25 cellular contexts compared by ENCODE assay signal in the genomic region with DNA sequence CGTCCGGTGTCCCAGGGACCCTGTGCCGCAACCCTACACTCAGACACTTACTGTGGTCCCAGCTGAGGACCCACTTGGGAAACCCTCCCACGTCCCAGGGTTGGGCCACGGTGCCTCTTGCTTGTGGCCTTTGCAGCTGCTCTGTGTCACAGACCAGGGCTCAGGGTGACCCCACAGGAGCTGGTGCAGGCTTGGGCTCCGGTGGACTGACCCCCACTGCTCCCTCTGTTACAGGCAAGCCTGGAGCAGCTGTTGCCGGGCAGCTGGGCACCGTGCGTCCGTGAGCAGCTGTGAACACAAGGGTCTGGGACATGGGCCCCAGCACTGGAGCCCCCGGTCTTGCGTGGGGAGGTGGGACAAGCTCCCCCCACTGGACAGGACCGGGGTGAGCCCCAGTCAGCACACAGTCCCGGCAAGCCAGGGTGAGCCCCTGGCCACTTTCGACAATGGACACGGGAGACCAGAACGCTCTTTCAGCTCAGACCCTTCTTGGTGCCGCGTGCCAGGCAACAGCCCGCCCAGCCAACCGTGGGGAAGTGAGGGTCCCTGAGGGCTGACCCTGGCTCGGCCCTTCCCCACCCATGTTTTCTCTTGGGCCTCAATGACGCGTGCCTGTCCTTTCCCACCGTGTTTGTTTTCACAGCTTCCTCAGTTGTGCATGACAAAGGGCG.
DNase-seq lines count a peak whose midpoint lies in the region; ATAC-seq and TF ChIP-seq lines count a peak whose summit lies in the region.
"Had no signal": no experiment of that assay in that cellular context is flagged by ENCODE, and none has a peak within 500 bp of the region (broad histone marks: within the 10 kb centered on the region; RNA-seq: fewer than 3 reads in every experiment).

No MANE protein-coding gene starts in this region.

- no peak overlapping the region for H3K4me3 ChIP-seq in mesenchymal stem cell (ENCODE audit: insufficient read depth in 1 of 2, low read depth in 1 of 2, low read length in 2 of 2)
- H3K4me3 ChIP-seq in osteoblast (ENCODE audit: insufficient read depth, low read length), result no peak overlapping the region
- H3K4me3 ChIP-seq: A549, GM12878, PC-9 had no signal

- no peaks in the 10 kb centered on the region for H3K27me3 ChIP-seq in mesenchymal stem cell (ENCODE audit: control insufficient read depth in 1 of 2, insufficient read depth in 1 of 2, low read length in 2 of 2)
- no peaks in the 10 kb centered on the region for H3K27me3 ChIP-seq in osteoblast (ENCODE audit: insufficient read depth, low read length)
- H3K27me3 ChIP-seq: BE2C had no signal

- H3K4me2 ChIP-seq in mesenchymal stem cell (ENCODE audit: low read length, poor library complexity, severe bottlenecking), result no peak overlapping the region
- H3K4me2 ChIP-seq in osteoblast (ENCODE audit: insufficient read depth, low read length), result no peak overlapping the region
- H3K4me2 ChIP-seq: A549, PC-9 had no signal

- peaks cover 4% of the 10 kb centered on the region for H3K36me3 Mint-ChIP-seq in activated naive CD8-positive, alpha-beta T cell treated with anti-CD3 and anti-CD28 coated beads, Interleukin-2, amount 10 ng/mL, durations not matched to agents 7 days and 5 days
- peaks cover 11% of the 10 kb centered on the region for H3K36me3 Mint-ChIP-seq in activated naive CD8-positive, alpha-beta T cell treated with anti-CD3 and anti-CD28 coated beads, Interleukin-2, amount 50 U/mL, for 24 hours (ENCODE audit: low read depth)
- H3K36me3 Mint-ChIP-seq in naive thymus-derived CD8-positive, alpha-beta T cell, result peaks cover 0 to 73% (median 10%) of the 10 kb centered on the region in 3 donors

- no peak overlapping the region for H4K8ac ChIP-seq in mesenchymal stem cell (ENCODE audit: low read length)

- ATAC-seq in activated naive CD8-positive, alpha-beta T cell treated with anti-CD3 and anti-CD28 coated beads, Interleukin-2, amount 10 ng/mL, durations not matched to agents 7 days and 5 days (ENCODE audit: low read depth), result peak; percentile 25
- ATAC-seq in activated naive CD8-positive, alpha-beta T cell treated with anti-CD3 and anti-CD28 coated beads, Interleukin-2, amount 50 U/mL, for 24 hours, result no peak
- ATAC-seq in naive thymus-derived CD8-positive, alpha-beta T cell, result no peak
- ATAC-seq: A549, GM12878, HCT116 had no signal

- no peak overlapping the region for H3K4ac ChIP-seq in mesenchymal stem cell (ENCODE audit: low read depth in 1 of 2, low read length in 2 of 2)

- WGBS in mesenchymal stem cell, result 93% methylated on average over 26 of the region's 26 CpGs

- H3K79me2 ChIP-seq in osteoblast (ENCODE audit: insufficient read depth, low read length), result peaks cover 85% of the 10 kb centered on the region

- no peak overlapping the region for H3K4me3 Mint-ChIP-seq in activated naive CD8-positive, alpha-beta T cell treated with anti-CD3 and anti-CD28 coated beads, Interleukin-2, amount 10 ng/mL, durations not matched to agents 7 days and 5 days
- no peak overlapping the region for H3K4me3 Mint-ChIP-seq in activated naive CD8-positive, alpha-beta T cell treated with anti-CD3 and anti-CD28 coated beads, Interleukin-2, amount 50 U/mL, for 24 hours
- no peak overlapping the region for H3K4me3 Mint-ChIP-seq in naive thymus-derived CD8-positive, alpha-beta T cell
- H3K4me3 Mint-ChIP-seq: CD4-positive, alpha-beta T cell had no signal

- H3K9me3 ChIP-seq in mesenchymal stem cell (ENCODE audit: control insufficient read depth, low read length) (no peaks in the 10 kb centered on the region), osteoblast (ENCODE audit: low read depth, low read length) (no peaks in the 10 kb centered on the region)
- H3K9me3 ChIP-seq: A549, BE2C, Caco-2 had no signal

- no peak overlapping the region for H3K14ac ChIP-seq in mesenchymal stem cell (ENCODE audit: low read length in 2 of 2)

- H3K4me1 Mint-ChIP-seq in activated naive CD8-positive, alpha-beta T cell treated with anti-CD3 and anti-CD28 coated beads, Interleukin-2, amount 10 ng/mL, durations not matched to agents 7 days and 5 days, result peaks cover 2% of the 10 kb centered on the region
- H3K4me1 Mint-ChIP-seq in activated naive CD8-positive, alpha-beta T cell treated with anti-CD3 and anti-CD28 coated beads, Interleukin-2, amount 50 U/mL, for 24 hours, result peaks cover 7% of the 10 kb centered on the region
- peaks cover 20 to 69% (median 46%) of the 10 kb centered on the region in 4 donors for H3K4me1 Mint-ChIP-seq in naive thymus-derived CD8-positive, alpha-beta T cell

- no peak for DNase-seq in activated naive CD8-positive, alpha-beta T cell treated with anti-CD3 and anti-CD28 coated beads, Interleukin-2, amount 10 ng/mL, durations not matched to agents 7 days and 5 days
- DNase-seq in activated naive CD8-positive, alpha-beta T cell treated with anti-CD3 and anti-CD28 coated beads, Interleukin-2, amount 50 U/mL, for 24 hours, result no peak
- DNase-seq in LHCN-M2 (ENCODE audit: low read depth), result peak; percentile 64
- no peak for DNase-seq in mesenchymal stem cell
- DNase-seq in substantia nigra (lab: John Stamatoyannopoulos, UW), result no peak
- no peak for DNase-seq in NCI-H2227 treated with DMSO at 0.1 percent for 48 hours (lab: John Stamatoyannopoulos, UW)
- no peak for DNase-seq in osteoblast (ENCODE audit: insufficient read length, low spot score, missing footprints)
- no peak for DNase-seq in naive thymus-derived CD8-positive, alpha-beta T cell
- DNase-seq: BE2C; Caco-2; CD4-positive, alpha-beta T cell; DMS 273 treated with DMSO at 0.1 percent for 48 hours; DND-41; KBM-7; NCI-H1092 treated with DMSO at 0.1 percent for 48 hours; NCI-H1436 treated with DMSO at 0.1 percent for 48 hours; NCI-H1930; NCI-H226; NCI-H510A treated with DMSO at 0.1 percent for 48 hours; NCI-H748 treated with DMSO at 0.1 percent for 48 hours; PC-9; RPMI8226 had no signal

- no peaks in the 10 kb centered on the region for H3K27me3 Mint-ChIP-seq in activated naive CD8-positive, alpha-beta T cell treated with anti-CD3 and anti-CD28 coated beads, Interleukin-2, amount 10 ng/mL, durations not matched to agents 7 days and 5 days
- no peaks in the 10 kb centered on the region for H3K27me3 Mint-ChIP-seq in activated naive CD8-positive, alpha-beta T cell treated with anti-CD3 and anti-CD28 coated beads, Interleukin-2, amount 50 U/mL, for 24 hours
- no peaks in the 10 kb centered on the region for H3K27me3 Mint-ChIP-seq in naive thymus-derived CD8-positive, alpha-beta T cell
- H3K27me3 Mint-ChIP-seq: CD4-positive, alpha-beta T cell had no signal

- no peak overlapping the region for H2BK120ac ChIP-seq in mesenchymal stem cell (ENCODE audit: low read depth, low read length)

- peaks cover 2% of the 10 kb centered on the region for H3K79me1 ChIP-seq in mesenchymal stem cell (replicated peaks; ENCODE audit: low read length, poor library complexity, severe bottlenecking)

- no peak overlapping the region for H3K23ac ChIP-seq in mesenchymal stem cell (ENCODE audit: low read length in 2 of 2)

- no peak overlapping the region for H2AFZ ChIP-seq in mesenchymal stem cell (ENCODE audit: low read depth, low read length)
- no peak overlapping the region for H2AFZ ChIP-seq in osteoblast (ENCODE audit: low read length)
- H2AFZ ChIP-seq: PC-9 had no signal

- H2BK12ac ChIP-seq in mesenchymal stem cell (ENCODE audit: low read length in 2 of 2), result no peak overlapping the region

- H3K36me3 ChIP-seq in mesenchymal stem cell (ENCODE audit: control insufficient read depth in 1 of 2, insufficient read depth in 2 of 2, low read depth in 1 of 2, low read length in 2 of 2) (peaks cover 48 to 76% of the 10 kb centered on the region in 2 experiments), osteoblast (ENCODE audit: insufficient read depth, low read length) (peaks cover 31% of the 10 kb centered on the region)

- H2BK15ac ChIP-seq in mesenchymal stem cell (ENCODE audit: low read depth, poor library complexity, severe bottlenecking), result no peak overlapping the region

- TF ChIP-seq CTCF in osteoblast (IDR thresholded peaks at IDR 0.05; ENCODE audit: extremely low read depth, low read depth, low read length), result no peak

- H3K9ac ChIP-seq in mesenchymal stem cell (ENCODE audit: low read length), result no peak overlapping the region

- no peak overlapping the region for H2AK5ac ChIP-seq in mesenchymal stem cell (ENCODE audit: low read length, severe bottlenecking)

- POLR2A ChIA-PET in activated naive CD8-positive, alpha-beta T cell treated with anti-CD3 and anti-CD28 coated beads, Interleukin-2, amount 10 ng/mL, durations not matched to agents 7 days and 5 days (lab: Charles Lee), result no interaction called here
- POLR2A ChIA-PET in naive thymus-derived CD8-positive, alpha-beta T cell (lab: Charles Lee), result interaction anchor here (1.1 to 2.4 kb wide), 2 partner anchors 9 to 26 kb away, joined by 3 to 9 read pairs; no protein-coding TSS in a partner anchor

- peaks cover 43% of the 10 kb centered on the region for H4K20me1 ChIP-seq in osteoblast (ENCODE audit: insufficient read depth, low read length)

- H3K27ac ChIP-seq in mesenchymal stem cell (ENCODE audit: low read length, poor library complexity, severe bottlenecking), result no peak overlapping the region
- peak overlapping the region; percentile 95 for H3K27ac ChIP-seq in substantia nigra (ENCODE audit: low read depth, low read length, poor library complexity, severe bottlenecking)
- no peak overlapping the region for H3K27ac ChIP-seq in osteoblast (ENCODE audit: low read depth, low read length)
- H3K27ac ChIP-seq: A549, PC-9 had no signal

- H4K91ac ChIP-seq in mesenchymal stem cell (ENCODE audit: low read length), result peak overlapping the region; percentile 28

- peak overlapping the region; percentile 23 to 26 for H3K18ac ChIP-seq in mesenchymal stem cell (ENCODE audit: low read depth in 1 of 2, low read length in 2 of 2)

- no peak overlapping the region for H2BK5ac ChIP-seq in mesenchymal stem cell (ENCODE audit: low read depth, low read length, poor library complexity, severe bottlenecking)

- no peaks in the 10 kb centered on the region for H3K9me3 Mint-ChIP-seq in activated naive CD8-positive, alpha-beta T cell treated with anti-CD3 and anti-CD28 coated beads, Interleukin-2, amount 10 ng/mL, durations not matched to agents 7 days and 5 days
- no peaks in the 10 kb centered on the region for H3K9me3 Mint-ChIP-seq in activated naive CD8-positive, alpha-beta T cell treated with anti-CD3 and anti-CD28 coated beads, Interleukin-2, amount 50 U/mL, for 24 hours
- peaks cover 0 to 5% (median 0%) of the 10 kb centered on the region in 9 donors for H3K9me3 Mint-ChIP-seq in naive thymus-derived CD8-positive, alpha-beta T cell
- H3K9me3 Mint-ChIP-seq: CD4-positive, alpha-beta T cell had no signal

- no peak overlapping the region for H3K27ac Mint-ChIP-seq in activated naive CD8-positive, alpha-beta T cell treated with anti-CD3 and anti-CD28 coated beads, Interleukin-2, amount 10 ng/mL, durations not matched to agents 7 days and 5 days
- H3K27ac Mint-ChIP-seq in activated naive CD8-positive, alpha-beta T cell treated with anti-CD3 and anti-CD28 coated beads, Interleukin-2, amount 50 U/mL, for 24 hours, result no peak overlapping the region
- H3K27ac Mint-ChIP-seq in naive thymus-derived CD8-positive, alpha-beta T cell, result peak overlapping the region in 1 of 10 donors; percentile 24

- H3K4me1 ChIP-seq in mesenchymal stem cell (ENCODE audit: control insufficient read depth, insufficient read depth, low read depth, low read length) (peaks cover 43% of the 10 kb centered on the region), osteoblast (ENCODE audit: insufficient read depth, low read length) (peaks cover 12% of the 10 kb centered on the region)
- H3K4me1 ChIP-seq: Caco-2 had no signal
